ENCODE assay signal across 9 cellular contexts in the genomic region with DNA sequence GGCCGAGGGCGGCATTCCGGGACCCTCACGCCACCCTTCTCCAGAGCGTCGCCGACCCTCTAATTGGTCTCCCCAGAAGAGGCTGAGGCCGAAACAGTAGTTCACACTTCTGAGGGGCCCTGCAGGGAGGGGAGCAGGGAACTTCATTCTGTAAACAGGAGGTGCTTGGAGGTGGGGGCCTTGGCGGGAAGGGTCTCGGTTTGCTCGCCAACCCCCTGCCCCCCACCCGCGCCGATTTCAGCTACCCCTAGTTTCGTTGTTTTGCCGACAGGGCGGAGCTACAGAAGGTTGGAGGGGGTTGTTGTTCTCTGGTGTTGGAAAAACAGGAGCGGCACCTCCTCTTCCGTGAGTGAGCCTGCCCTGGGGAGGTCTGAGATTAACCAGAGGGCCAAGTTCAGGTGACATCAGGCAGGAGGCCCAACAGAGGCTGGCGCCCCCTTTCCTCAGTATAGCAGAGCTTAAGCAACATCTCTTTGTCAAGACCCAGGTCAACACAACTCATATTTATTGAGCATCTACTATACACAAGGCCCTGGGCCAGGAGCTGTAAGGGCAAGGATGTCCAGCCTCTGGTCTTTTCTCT. TPM values are rescaled to one million over a fixed set of nuclear protein-coding genes. Genes with fewer than 3 reads are reported as not detected.
DNase-seq lines count a peak whose midpoint lies in the region; ATAC-seq, FAIRE-seq and TF ChIP-seq lines count a peak whose summit lies in the region.
"Had no signal": no experiment of that assay in that cellular context is flagged by ENCODE, and none has a peak within 500 bp of the region (broad histone marks: within the 10 kb centered on the region; RNA-seq: fewer than 3 reads in every experiment).

No MANE protein-coding gene starts in this region.

- no peaks in the 10 kb centered on the region for H4K20me1 ChIP-seq in Karpas-422 (ENCODE audit: insufficient read depth, low read depth, low read length)

- DNase-seq in AG04449 (ENCODE audit: low read depth, low spot score): no peak
- DNase-seq in Karpas-422: peak; percentile 42
- no peak for DNase-seq in effector memory CD4-positive, alpha-beta T cell
- DNase-seq in naive B cell: no peak
- DNase-seq in GM12891 (ENCODE audit: insufficient read length, low spot score): no peak
- DNase-seq in NCI-H82 (lab: John Stamatoyannopoulos, UW): no peak

- peak overlapping the region; percentile 77 for H3K4me2 ChIP-seq in Karpas-422 (ENCODE audit: low read depth, low read length, poor library complexity, severe bottlenecking)

- H3K4me3 ChIP-seq in AG04449 (ENCODE audit: low read depth, low read length): peak overlapping the region; percentile 67
- H3K4me3 ChIP-seq in Karpas-422 (ENCODE audit: low read length): no peak overlapping the region; the same call in 1 of the 2 replicates
- peak overlapping the region; percentile 66 for H3K4me3 ChIP-seq in effector memory CD4-positive, alpha-beta T cell (ENCODE audit: insufficient read depth, low read depth, low read length, poor library complexity, severe bottlenecking)

- no peaks in the 10 kb centered on the region for H3K9me2 ChIP-seq in Karpas-422 (replicated peaks; ENCODE audit: insufficient read depth, low read length)

- no peaks in the 10 kb centered on the region for H3K27me3 ChIP-seq in Karpas-422 (ENCODE audit: low read length)
- no peaks in the 10 kb centered on the region for H3K27me3 ChIP-seq in effector memory CD4-positive, alpha-beta T cell (replicated peaks; ENCODE audit: control insufficient read depth, insufficient read depth, low read length, poor library complexity, severe bottlenecking)

- no peak for TF ChIP-seq CTCF in AG04449 (IDR thresholded peaks at IDR 0.05; ENCODE audit: insufficient read depth, low read length, missing control alignments)

- H3K4me3 Mint-ChIP-seq in naive B cell: peak overlapping the region; percentile 78 to 91 (median 88)

- no peak for FAIRE-seq in GM12891 (lab: Jason Lieb, UNC)
- FAIRE-seq: TTC549 had no signal

- peaks cover 28 to 51% (median 32%) of the 10 kb centered on the region in 3 donors for H3K27me3 Mint-ChIP-seq in naive B cell

- H3K4me1 ChIP-seq in Karpas-422 (ENCODE audit: low read length): peaks cover 15% of the 10 kb centered on the region
- peaks cover 17% of the 10 kb centered on the region for H3K4me1 ChIP-seq in effector memory CD4-positive, alpha-beta T cell (ENCODE audit: control insufficient read depth, insufficient read depth, low read length, poor library complexity, severe bottlenecking)

- H3K36me3 ChIP-seq in Karpas-422 (ENCODE audit: insufficient read depth, low read length): no peaks in the 10 kb centered on the region
- no peaks in the 10 kb centered on the region for H3K36me3 ChIP-seq in effector memory CD4-positive, alpha-beta T cell (ENCODE audit: control insufficient read depth, insufficient read depth, low read length)

- no peaks in the 10 kb centered on the region for H3K79me2 ChIP-seq in Karpas-422 (ENCODE audit: low read length)

- no peak overlapping the region for H3K27ac ChIP-seq in Karpas-422 (ENCODE audit: low read length)
- H3K27ac ChIP-seq in effector memory CD4-positive, alpha-beta T cell (ENCODE audit: insufficient read depth, low read length, poor library complexity, severe bottlenecking): peak overlapping the region; percentile 22

- no peak for ATAC-seq in naive B cell (ENCODE audit: low read depth in 2 of 2)
- ATAC-seq in HG03095 (IDR thresholded peaks at IDR 0.05; ENCODE audit: unreplicated experiment): no peak
- no peak for ATAC-seq in HG03354 (IDR thresholded peaks at IDR 0.05; ENCODE audit: poor library complexity, severe bottlenecking, unreplicated experiment)

- H3K36me3 Mint-ChIP-seq in naive B cell: no peaks in the 10 kb centered on the region

- H2AFZ ChIP-seq in Karpas-422 (ENCODE audit: low read length): no peak overlapping the region

- peaks cover 5 to 8% (median 5%) of the 10 kb centered on the region in 3 donors for H3K4me1 Mint-ChIP-seq in naive B cell

- H3K9me3 Mint-ChIP-seq in naive B cell: no peaks in the 10 kb centered on the region

- H3K9me3 ChIP-seq in Karpas-422 (ENCODE audit: low read length): no peaks in the 10 kb centered on the region
- H3K9me3 ChIP-seq in effector memory CD4-positive, alpha-beta T cell (ENCODE audit: control insufficient read depth, low read length): no peaks in the 10 kb centered on the region

- POLR2A ChIA-PET in AG04449 (lab: Yijun Ruan, JAX): interaction anchor here (0.8 kb wide), 1 partner anchor 23 kb away, joined by 4 read pairs; the partner anchor contains the start of gene PA2G4

- H3K27ac Mint-ChIP-seq in naive B cell: no peak overlapping the region

- CTCF ChIA-PET in AG04449 (lab: Yijun Ruan, JAX): interaction anchor here (1.0 to 3.0 kb wide), 6 partner anchors 10 to 84 kb away, joined by 3 to 18 read pairs (median 4); partner anchors contain the start of genes PA2G4 and SUOX

- TF ChIP-seq POLR2A in GM12891 (IDR thresholded peaks at IDR 0.05; ENCODE audit: low read depth, low read length): no peak

- H3K9ac ChIP-seq in Karpas-422 (ENCODE audit: low read length): no peak overlapping the region

TF ChIP-seq in GM12891, 5 proteins besides CTCF, POLR2A, EP300 and RAD21:
- TF ChIP-seq POLR2AphosphoS5 (IDR thresholded peaks at IDR 0.05; ENCODE audit: low read depth, low read length) (no peak), POU2F2 (IDR thresholded peaks at IDR 0.05; ENCODE audit: low read depth, low read length) (no peak), SPI1 (IDR thresholded peaks at IDR 0.05; ENCODE audit: low read depth, low read length) (no peak)

RNA-seq across cellular contexts. Expression of gene ERBB3, which starts 0.7 kb away (rescaled TPM):
- total RNA-seq in Karpas-422 (2014; rRNA removed; shearing (Covaris generic); ENCODE audit: low replicate concordance): not detected in 2 replicates
- not detected for polyA plus RNA-seq in naive B cell (ENCODE audit: low read depth in 6 of 6)
- polyA plus RNA-seq in GM12891 (2012; ENCODE audit: low read depth, missing spikeins): 0.04 TPM

RNA-seq across cellular contexts. Expression of gene PA2G4, which starts 23.7 kb away (rescaled TPM):
- 111 and 267 TPM in 2 replicates for total RNA-seq in Karpas-422 (2014; rRNA removed; shearing (Covaris generic); ENCODE audit: low replicate concordance)
- 100 to 1,000 TPM; 124 to 141 (median 132) TPM for polyA plus RNA-seq in naive B cell (ENCODE audit: low read depth in 6 of 6)
- polyA plus RNA-seq in GM12891 (2012; ENCODE audit: low read depth, missing spikeins): 201 TPM

RNA-seq across cellular contexts. Expression of gene RPL41, which starts 35.8 kb away (rescaled TPM):
- 7,506 and 9,874 TPM in 2 replicates for total RNA-seq in Karpas-422 (2014; rRNA removed; shearing (Covaris generic); ENCODE audit: low replicate concordance)
- polyA plus RNA-seq in naive B cell (ENCODE audit: low read depth in 6 of 6): 1,000 to 10,000 TPM; 5,503 to 9,903 (median 8,851) TPM
- 12,117 TPM for polyA plus RNA-seq in GM12891 (2012; ENCODE audit: low read depth, missing spikeins)

RNA-seq across cellular contexts. Expression of gene ZC3H10, which starts 37.4 kb away (rescaled TPM):
- 11.9 and 13.4 TPM in 2 replicates for total RNA-seq in Karpas-422 (2014; rRNA removed; shearing (Covaris generic); ENCODE audit: low replicate concordance)
- 1 to 10 TPM; 1.0 to 7.8 (median 3.4) TPM for polyA plus RNA-seq in naive B cell (ENCODE audit: low read depth in 6 of 6)
- 0.90 TPM for polyA plus RNA-seq in GM12891 (2012; ENCODE audit: low read depth, missing spikeins)

RNA-seq across cellular contexts. Expression of gene RPS26, which starts 38.9 kb away (rescaled TPM):
- total RNA-seq in Karpas-422 (2014; rRNA removed; shearing (Covaris generic); ENCODE audit: low replicate concordance): 417 and 1,471 TPM in 2 replicates
- 100 to 1,000 TPM; 199 to 764 (median 532) TPM for polyA plus RNA-seq in naive B cell (ENCODE audit: low read depth in 6 of 6)
- 1,337 TPM for polyA plus RNA-seq in GM12891 (2012; ENCODE audit: low read depth, missing spikeins)
